In genomic region chr6:169774347-169774746, GRCh38 we compare ENCODE assay signal across 26 cellular contexts.
"Had no signal": no experiment of that assay in that cellular context is flagged by ENCODE, and none has a peak within 500 bp of the region (broad histone marks: within the 10 kb centered on the region; RNA-seq: fewer than 3 reads in every experiment).

No MANE protein-coding gene starts in this region.

- H3K27ac ChIP-seq: heart right ventricle, pancreas, prostate gland, sigmoid colon, thoracic aorta had no signal

- FAIRE-seq: pancreas, small intestine had no signal

- ATAC-seq: activated T-helper 17 cell treated with anti-CD3 and anti-CD28 coated beads, Interleukin-2, amount 50 U/mL, for 72 hours; esophagus mucosa; heart right ventricle; stimulated activated effector memory CD8-positive, alpha-beta T cell treated with anti-CD3 and anti-CD28 coated beads, Interleukin-12 subunit alpha, Interleukin-12 subunit beta, amount 100 ng/mL, for 72 hours had no signal

- H3K4me1 ChIP-seq: heart right ventricle, pancreas, prostate gland, sigmoid colon had no signal

- DNase-seq: activated CD4-positive, alpha-beta memory T cell treated with anti-CD3 and anti-CD28 coated beads, Interleukin-2, amount 10 ng/mL, durations not matched to agents 7 days and 5 days; activated CD4-positive, alpha-beta T cell treated with anti-CD3 and anti-CD28 coated beads for 1 hour; activated CD4-positive, alpha-beta T cell treated with anti-CD3 and anti-CD28 coated beads, Interleukin-2, amount 10 ng/mL, durations not matched to agents 7 days and 5 days; activated CD8-positive, alpha-beta memory T cell treated with anti-CD3 and anti-CD28 coated beads, Interleukin-2, amount 50 U/mL, for 48 hours; activated gamma-delta T cell treated with Interleukin-2 at 50 U/mL for 16 hours; activated naive CD4-positive, alpha-beta T cell treated with anti-CD3 and anti-CD28 coated beads, Interleukin-2, amount 50 U/mL, for 16 hours; activated T-cell treated with anti-CD3 and anti-CD28 coated beads, Interleukin-2, amount 50 U/mL, for 24 hours; amygdala; central memory CD4-positive, alpha-beta T cell; foreskin melanocyte; heart right ventricle; mammary epithelial cell; midbrain; naive thymus-derived CD4-positive, alpha-beta T cell; pancreas; retina; sigmoid colon; small intestine; stimulated activated CD4-positive, alpha-beta T cell treated with anti-CD3 and anti-CD28 coated beads, Interleukin-4, amount 100 ng/mL, for 24 hours; T-helper 2 cell; trophoblast cell had no signal

- H3K27me3 ChIP-seq: heart right ventricle, pancreas, sigmoid colon had no signal

- H3K9me3 ChIP-seq: heart right ventricle, pancreas, prostate gland, sigmoid colon, thoracic aorta had no signal

- H3K4me3 ChIP-seq: heart right ventricle, pancreas, prostate gland, sigmoid colon, thoracic aorta had no signal
